In the genomic region with DNA sequence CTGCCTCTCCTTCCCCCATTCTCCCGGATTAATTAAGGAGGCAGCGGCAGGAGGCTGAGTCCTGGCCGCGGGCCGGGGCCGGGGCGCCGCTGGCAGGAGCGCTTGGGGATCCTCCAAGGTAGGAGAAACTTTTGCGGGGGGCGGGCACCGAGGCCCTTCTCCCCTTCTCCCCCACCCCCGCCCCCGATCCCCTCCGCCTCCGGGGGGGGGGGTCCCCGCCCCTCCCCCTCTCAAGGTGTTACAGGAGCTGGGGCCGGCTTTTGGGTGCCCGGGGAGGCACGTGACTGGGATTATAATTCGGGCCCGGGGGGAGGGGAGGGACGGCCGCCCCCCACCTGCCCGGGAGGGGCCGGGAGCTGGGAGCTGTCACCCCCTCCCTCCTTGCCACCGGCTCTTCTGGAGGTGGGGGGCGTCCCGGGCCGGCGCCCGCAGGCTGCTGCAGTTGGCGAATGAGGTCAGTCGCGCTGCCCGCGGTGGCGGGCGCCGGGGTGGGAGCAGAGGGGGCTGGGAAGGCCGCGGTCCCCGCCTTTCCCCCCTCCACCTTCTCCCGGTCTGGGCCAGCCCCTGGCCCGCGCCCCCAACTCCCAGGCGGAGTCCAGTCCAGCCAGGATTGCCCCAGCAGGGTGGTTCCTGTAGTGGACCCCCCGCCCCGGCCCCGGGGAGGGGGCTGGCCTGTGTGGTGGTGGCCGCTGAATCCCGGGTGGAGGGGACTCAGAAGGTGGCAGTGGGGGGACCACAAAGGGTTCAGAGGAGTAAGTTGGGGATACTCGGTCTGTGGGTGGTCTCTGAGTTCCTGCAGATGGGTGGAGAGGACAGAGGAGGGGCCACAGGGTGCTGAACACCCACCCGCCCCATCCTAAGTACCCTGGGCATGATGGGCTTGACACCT, we compare ENCODE assay signal across 8 cellular contexts. TPM values are rescaled to one million over a fixed set of nuclear protein-coding genes. Genes with fewer than 3 reads are reported as not detected.
DNase-seq lines count a peak whose midpoint lies in the region; ATAC-seq and TF ChIP-seq lines count a peak whose summit lies in the region.

No MANE protein-coding gene starts in this region.

- H3K4me1 Mint-ChIP-seq in T-cell: peaks cover 13 to 26% (median 22%) of the 10 kb centered on the region in 3 donors

- H4K20me1 ChIP-seq in neural cell (ENCODE audit: insufficient read depth): no peaks in the 10 kb centered on the region

- DNase-seq in GM10248 (ENCODE audit: extremely low spot score): peak; percentile 48
- DNase-seq in T-cell: peak in 3 of 34 experiments; percentile 6 to 19 (median 7)
- DNase-seq in epithelial cell of proximal tubule (ENCODE audit: low read depth): no peak
- DNase-seq in erythroblast (lab: John Stamatoyannopoulos, UW): no peak
- no peak for DNase-seq in NCI-H226

- H3K9me2 ChIP-seq in neural cell (ENCODE audit: insufficient read depth, low read length): no peaks in the 10 kb centered on the region

- no peak for ATAC-seq in T-cell (replicated peaks in 1 of 4)
- no peak for ATAC-seq in HG03196 (IDR thresholded peaks at IDR 0.05; ENCODE audit: unreplicated experiment)
- ATAC-seq in HG03045 (IDR thresholded peaks at IDR 0.05; ENCODE audit: unreplicated experiment): no peak

- H3K4me3 ChIP-seq in epithelial cell of proximal tubule (ENCODE audit: low read depth, low read length) (peak overlapping the region; percentile 87), neural cell (ENCODE audit: low read length) (peak overlapping the region; percentile 90)

- H3K27me3 Mint-ChIP-seq in T-cell: no peaks in the 10 kb centered on the region

- H3K4me2 ChIP-seq in neural cell (ENCODE audit: low read length): peak overlapping the region; percentile 73

- POLR2A ChIA-PET in GM10248 (lab: Yijun Ruan, JAX) (no interaction called here), T-cell (lab: Charles Lee) (interaction anchor here in 1 of 2 donors (0.6 kb wide), 1 partner anchor 269 kb away, joined by 4 read pairs; no protein-coding TSS in a partner anchor)

- no peak for TF ChIP-seq POLR2A in erythroblast (IDR thresholded peaks at IDR 0.05; ENCODE audit: low read length)

- H3K27ac ChIP-seq in neural cell (ENCODE audit: low read length): peak overlapping the region; percentile 82

- no peak for TF ChIP-seq CTCF in GM10248 (IDR thresholded peaks at IDR 0.05; ENCODE audit: control extremely low read depth, extremely low read depth, low read depth, missing control alignments)
- no peak for TF ChIP-seq CTCF in epithelial cell of proximal tubule (conservative IDR thresholded peaks at IDR 0.05; ENCODE audit: low read depth, low read length)
- TF ChIP-seq CTCF in neural cell (IDR thresholded peaks at IDR 0.05; ENCODE audit: poor library complexity, severe bottlenecking): no peak

- peak overlapping the region; percentile 27 for H2AFZ ChIP-seq in neural cell (ENCODE audit: low read depth, low read length)

- H3K27me3 ChIP-seq in neural cell (ENCODE audit: insufficient read depth, low read depth, low read length): no peaks in the 10 kb centered on the region

- no peak for TF ChIP-seq RAD21 in neural cell (conservative IDR thresholded peaks at IDR 0.05)

- no peaks in the 10 kb centered on the region for H3K36me3 ChIP-seq in neural cell (ENCODE audit: insufficient read depth, low read length)

- H3K36me3 Mint-ChIP-seq in T-cell: no peaks in the 10 kb centered on the region

- no peaks in the 10 kb centered on the region for H3F3A ChIP-seq in neural cell (ENCODE audit: insufficient read depth, low read length, poor library complexity, severe bottlenecking)

- no peaks in the 10 kb centered on the region for H3K9me3 ChIP-seq in neural cell (ENCODE audit: low read length)

- no peak overlapping the region for H3K27ac Mint-ChIP-seq in T-cell

- no peak for TF ChIP-seq EP300 in neural cell (conservative IDR thresholded peaks at IDR 0.05; ENCODE audit: poor library complexity, severe bottlenecking)

- CTCF ChIA-PET in GM10248 (lab: Yijun Ruan, JAX) (no interaction called here), T-cell (lab: Charles Lee) (no interaction called here)

- peaks cover 45% of the 10 kb centered on the region for H3K79me2 ChIP-seq in neural cell (replicated peaks; ENCODE audit: insufficient read depth, low read length)

- H3K9ac ChIP-seq in neural cell (ENCODE audit: low read length): peak overlapping the region; percentile 93

- H3K4me3 Mint-ChIP-seq in T-cell: peak overlapping the region; percentile 55 to 88 (median 55)

- H3K9me3 Mint-ChIP-seq in T-cell: no peaks in the 10 kb centered on the region

TF ChIP-seq in neural cell, 6 proteins besides CTCF, POLR2A, EP300 and RAD21:
- TF ChIP-seq SMC3 (conservative IDR thresholded peaks at IDR 0.05; ENCODE audit: poor library complexity) (peak; percentile 24), MXI1 (conservative IDR thresholded peaks at IDR 0.05; ENCODE audit: poor library complexity, severe bottlenecking) (peak; percentile 20), POLR2AphosphoS5 (IDR thresholded peaks at IDR 0.05) (no peak), REST (IDR thresholded peaks at IDR 0.05; ENCODE audit: borderline replicate concordance) (peak; percentile 29), EZH2 (IDR thresholded peaks at IDR 0.05; ENCODE audit: borderline replicate concordance, insufficient read depth, low read length, poor library complexity, severe bottlenecking) (no peak), TAF1 (IDR thresholded peaks at IDR 0.05; ENCODE audit: low read depth) (peak; percentile 18)

RNA-seq across cellular contexts. Expression of gene GTF2IRD1, which starts 0.6 kb away (rescaled TPM):
- total RNA-seq in T-cell (1 to 10 TPM; 1.2 to 6.9 (median 3.3) TPM), epithelial cell of proximal tubule (23.8 and 28.0 TPM in 2 replicates)
- 26.7 and 31.9 TPM in 2 replicates for polyA plus RNA-seq in neural cell
- polyA minus RNA-seq in neural cell: 35.8 and 38.8 TPM in 2 replicates
